ENCODE assay signal across 20 cellular contexts in the genomic region with DNA sequence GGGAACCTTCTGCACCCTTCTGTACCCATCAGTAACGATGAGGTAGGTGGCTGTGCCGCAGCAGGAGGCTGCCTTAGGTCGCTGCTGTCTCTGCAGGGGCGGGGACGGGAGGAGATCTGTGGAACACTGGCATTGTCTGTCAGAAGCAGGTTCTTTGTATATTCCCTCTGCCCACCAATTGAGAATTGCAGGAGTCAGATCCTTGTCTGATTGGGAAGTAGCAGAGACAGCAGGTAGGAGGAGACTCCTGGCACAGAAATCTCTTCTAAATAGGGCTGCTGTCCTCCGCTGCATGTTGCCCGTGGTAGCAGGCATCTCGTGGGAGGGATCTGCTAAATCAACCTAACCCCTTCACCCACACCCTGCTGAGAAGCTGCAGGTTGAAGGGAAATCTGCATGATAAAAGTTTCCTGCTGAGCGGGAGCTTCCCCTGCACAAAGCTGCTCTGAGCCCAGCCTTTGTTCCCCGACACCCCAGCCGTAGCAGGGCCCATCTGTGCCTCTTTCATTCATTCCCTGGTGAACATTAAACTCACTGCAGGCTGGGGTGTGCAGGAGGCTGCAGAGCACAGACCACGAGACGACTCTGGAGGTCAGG. TPM values are rescaled to one million over a fixed set of nuclear protein-coding genes. Genes with fewer than 3 reads are reported as not detected.
DNase-seq lines count a peak whose midpoint lies in the region; ATAC-seq, FAIRE-seq and TF ChIP-seq lines count a peak whose summit lies in the region.
"Had no signal": no experiment of that assay in that cellular context is flagged by ENCODE, and none has a peak within 500 bp of the region (broad histone marks: within the 10 kb centered on the region; RNA-seq: fewer than 3 reads in every experiment).

No MANE protein-coding gene starts in this region.

- peaks cover 9 to 33% (median 15%) of the 10 kb centered on the region in 4 experiments for H3K4me1 ChIP-seq in H1 (replicated peaks in 1 of 4; ENCODE audit: control insufficient read depth in 3 of 4, insufficient read depth in 4 of 4, low read length in 3 of 4)
- peaks cover 0 to 14% (median 0%) of the 10 kb centered on the region in 4 donors for H3K4me1 ChIP-seq in stomach
- no peaks in the 10 kb centered on the region for H3K4me1 ChIP-seq in right cardiac atrium (ENCODE audit: control insufficient read depth, insufficient read depth, low read length)
- H3K4me1 ChIP-seq: Caco-2, SJCRH30, transverse colon had no signal

- H2BK20ac ChIP-seq in H1 (ENCODE audit: low read length), result peak overlapping the region; percentile 82; the same call in 1 of the 2 replicates

- H3K27me3 ChIP-seq in H1 (replicated peaks in 1 of 4; ENCODE audit: control insufficient read depth in 3 of 4, extremely low read depth in 1 of 4, insufficient read depth in 3 of 4, low read length in 3 of 4) (no peaks in the 10 kb centered on the region), neural cell (ENCODE audit: insufficient read depth, low read depth, low read length) (no peaks in the 10 kb centered on the region), stomach (no peaks in the 10 kb centered on the region), right cardiac atrium (ENCODE audit: control insufficient read depth, insufficient read depth) (no peaks in the 10 kb centered on the region)
- H3K27me3 ChIP-seq: MG63, SJCRH30, transverse colon had no signal

- no peak overlapping the region for H3K14ac ChIP-seq in H1 (ENCODE audit: insufficient read length)

- H3K27ac ChIP-seq in H1 (ENCODE audit: low read depth, low read length) (peak overlapping the region; percentile 47), neural cell (ENCODE audit: low read length) (peak overlapping the region; percentile 53), stomach (no peak overlapping the region), right cardiac atrium (ENCODE audit: low read length) (no peak overlapping the region)
- H3K27ac ChIP-seq: SJCRH30, transverse colon had no signal

- H3F3A ChIP-seq in neural cell (ENCODE audit: insufficient read depth, low read length, poor library complexity, severe bottlenecking), result no peaks in the 10 kb centered on the region

- no peak overlapping the region for H3K23ac ChIP-seq in H1 (ENCODE audit: insufficient read length)

- peak; percentile 91 for FAIRE-seq in H1 (lab: Jason Lieb, UNC)
- FAIRE-seq: GM18507, HTR-8/SVneo, TTC549 had no signal

- no peaks in the 10 kb centered on the region for H4K20me1 ChIP-seq in H1 (replicated peaks in 1 of 2; ENCODE audit: control insufficient read depth in 1 of 2, insufficient read depth in 2 of 2, low read length in 2 of 2)
- H4K20me1 ChIP-seq in neural cell (ENCODE audit: insufficient read depth), result no peaks in the 10 kb centered on the region

- TF ChIP-seq CTCF in H1 (IDR thresholded peaks at IDR 0.05; ENCODE audit: control extremely low read depth in 1 of 3, insufficient read depth in 1 of 3, low read depth in 1 of 3, low read length in 3 of 3) (no peak), neural cell (IDR thresholded peaks at IDR 0.05; ENCODE audit: poor library complexity, severe bottlenecking) (no peak), stomach (IDR thresholded peaks at IDR 0.05) (no peak)

- TF ChIP-seq RAD21 in H1 (IDR thresholded peaks at IDR 0.05 in 1 of 2, conservative IDR thresholded peaks at IDR 0.05 in 1 of 2; ENCODE audit: low read depth in 2 of 2, low read length in 2 of 2) (0 out of 4 replicates have a peak, but pooled peaks of 1 of the 2 experiments have one; percentile 21), neural cell (conservative IDR thresholded peaks at IDR 0.05) (no peak)

- H3K9ac ChIP-seq in H1 (replicated peaks in 1 of 4; ENCODE audit: extremely low read depth in 1 of 4, low read depth in 3 of 4, low read length in 3 of 4), result 0 out of 7 replicates have a peak overlapping the region, but pooled peaks of 1 of the 4 experiments have one; percentile 5
- peak overlapping the region; percentile 32 for H3K9ac ChIP-seq in neural cell (ENCODE audit: low read length)

- H3K9me3 ChIP-seq in H1 (ENCODE audit: insufficient read depth in 2 of 2, low read depth in 1 of 2, low read length in 1 of 2), result no peaks in the 10 kb centered on the region
- H3K9me3 ChIP-seq in neural cell (ENCODE audit: low read length), result no peaks in the 10 kb centered on the region
- no peaks in the 10 kb centered on the region for H3K9me3 ChIP-seq in stomach
- no peaks in the 10 kb centered on the region for H3K9me3 ChIP-seq in right cardiac atrium (ENCODE audit: control insufficient read depth, low read length)
- H3K9me3 ChIP-seq: Caco-2, MG63, SJCRH30, transverse colon had no signal

- no peaks in the 10 kb centered on the region for H3K79me1 ChIP-seq in H1 (ENCODE audit: low read depth, low read length)

- no peaks in the 10 kb centered on the region for H3K9me2 ChIP-seq in neural cell (ENCODE audit: insufficient read depth, low read length)

- peaks cover 4% of the 10 kb centered on the region; the same call in 1 of the 2 replicates for H3K23me2 ChIP-seq in H1 (ENCODE audit: low read depth, low read length)

- peak overlapping the region; percentile 88 for H2BK5ac ChIP-seq in H1 (ENCODE audit: low read depth, low read length)

- DNase-seq in ELF-1 (ENCODE audit: low read depth, low spot score) (peak; percentile 98), NCI-H2227 (lab: John Stamatoyannopoulos, UW; ENCODE audit: unreplicated experiment) (peak; percentile 92), H1 (ENCODE audit: low read depth in 1 of 2, low spot score in 2 of 2) (peak; percentile 88 to 96), NCI-H1694 (lab: John Stamatoyannopoulos, UW) (no peak), stomach (no peak), right cardiac atrium (no peak), SW 1271 (lab: John Stamatoyannopoulos, UW) (no peak)
- DNase-seq: Caco-2; cerebellar nuclear complex; MG63; NCI-H446; nephron progenitor cell; SJCRH30; stimulated activated CD4-positive, alpha-beta T cell treated with anti-CD3 and anti-CD28 coated beads, Interleukin-2, amount 100 ng/mL, for 48 hours; stimulated activated CD8-positive, alpha-beta memory T cell treated with anti-CD3 and anti-CD28 coated beads, Interleukin-4, amount 100 ng/mL, for 48 hours; transverse colon had no signal

- H3K79me2 ChIP-seq in H1 (ENCODE audit: control insufficient read depth in 1 of 2, insufficient read depth in 2 of 2, low read length in 2 of 2), result peaks cover 0 to 21% of the 10 kb centered on the region in 2 experiments; a peak in 2 of 4 replicates
- H3K79me2 ChIP-seq in neural cell (replicated peaks; ENCODE audit: insufficient read depth, low read length), result no peaks in the 10 kb centered on the region

- peak overlapping the region; percentile 17; the same call in 1 of the 2 replicates for H2AK5ac ChIP-seq in H1 (ENCODE audit: low read depth, low read length)

- intact Hi-C loops in stomach (cut with DNase I; ENCODE audit: low total_unique reads), result no loop called here
- intact Hi-C loops in right cardiac atrium (cut with DNase I), result no loop called here

- H3K4me3 ChIP-seq in H1 (ENCODE audit: extremely low read depth in 1 of 4, insufficient read depth in 2 of 4, low read depth in 3 of 4, low read length in 4 of 4), result peak overlapping the region; percentile 22 to 43 (median 34); a peak in 7 of 8 replicates
- peak overlapping the region; percentile 33 for H3K4me3 ChIP-seq in neural cell (ENCODE audit: low read length)
- H3K4me3 ChIP-seq in stomach, result no peak overlapping the region
- H3K4me3 ChIP-seq in right cardiac atrium (ENCODE audit: low read length), result no peak overlapping the region
- H3K4me3 ChIP-seq: MG63, SJCRH30, transverse colon had no signal

- POLR2A ChIA-PET in H1 (lab: Charles Lee; ENCODE audit: partially characterized antibody), result interaction anchor here (1.0 to 15.9 kb wide), 6 partner anchors 10 to 536 kb away, joined by 3 to 252 read pairs (median 20); partner anchors contain the start of genes CELSR2, PSRC1 and SARS1

- no peak; a peak in 1 of 3 replicates for TF ChIP-seq POLR2A in H1 (IDR thresholded peaks at IDR 0.05; ENCODE audit: control extremely low read depth in 1 of 2, low read depth in 2 of 2, low read length in 2 of 2)
- no peak for TF ChIP-seq POLR2A in stomach (IDR thresholded peaks at IDR 0.05)

- H3K4ac ChIP-seq in H1 (replicated peaks; ENCODE audit: insufficient read length, low read depth, low read length), result no peak overlapping the region

- no peak overlapping the region for H3K56ac ChIP-seq in H1 (replicated peaks; ENCODE audit: insufficient read length, low read depth, low read length)

- no peak overlapping the region for H4K8ac ChIP-seq in H1 (ENCODE audit: extremely low read depth, insufficient read depth, low read length)

- H2BK12ac ChIP-seq in H1 (ENCODE audit: low read depth, low read length), result peak overlapping the region; percentile 52

- TF ChIP-seq EP300 in H1 (IDR thresholded peaks at IDR 0.05; ENCODE audit: borderline replicate concordance in 1 of 2, low read depth in 2 of 2, low read length in 2 of 2) (peak in 1 of 2 experiments; percentile 75; a peak in 1 of 3 replicates), neural cell (conservative IDR thresholded peaks at IDR 0.05; ENCODE audit: poor library complexity, severe bottlenecking) (no peak), stomach (IDR thresholded peaks at IDR 0.05) (no peak)

- peak overlapping the region; percentile 55 for H4K5ac ChIP-seq in H1 (ENCODE audit: insufficient read length, low read depth, low read length)

- no peak for ATAC-seq in right cardiac atrium

- H3K4me2 ChIP-seq in H1 (ENCODE audit: insufficient read depth in 1 of 2, low read depth in 2 of 2, low read length in 2 of 2), result peak overlapping the region; percentile 66 to 98
- H3K4me2 ChIP-seq in neural cell (ENCODE audit: low read length), result peak overlapping the region; percentile 17

- peaks cover 0 to 69% (median 20%) of the 10 kb centered on the region in 4 experiments; a peak in 6 of 8 replicates for H3K36me3 ChIP-seq in H1 (ENCODE audit: control insufficient read depth in 2 of 4, insufficient read depth in 4 of 4, low read length in 3 of 4)
- H3K36me3 ChIP-seq in neural cell (ENCODE audit: insufficient read depth, low read length), result peaks cover 7% of the 10 kb centered on the region
- H3K36me3 ChIP-seq in stomach, result peaks cover 63 to 94% (median 91%) of the 10 kb centered on the region in 4 donors

- CTCF ChIA-PET in H1 (lab: Charles Lee; ENCODE audit: partially characterized antibody), result interaction anchor here (3.2 to 28.7 kb wide), 3 partner anchors 12 to 27 kb away, joined by 43 to 651 read pairs (median 317); partner anchors contain the start of genes CELSR2 and SARS1

- peak overlapping the region; percentile 98 for H3K18ac ChIP-seq in H1 (ENCODE audit: extremely low read depth, low read length)

- H4K91ac ChIP-seq in H1 (replicated peaks; ENCODE audit: insufficient read length, low read length), result no peak overlapping the region

- no peak overlapping the region for H2BK120ac ChIP-seq in H1 (replicated peaks; ENCODE audit: low read depth, low read length)

- H2BK15ac ChIP-seq in H1 (ENCODE audit: low read length), result peak overlapping the region; percentile 61; the same call in 1 of the 2 replicates

- H2AFZ ChIP-seq in H1 (ENCODE audit: low read length), result no peak overlapping the region
- H2AFZ ChIP-seq in neural cell (ENCODE audit: low read depth, low read length), result no peak overlapping the region

- WGBS in H1 (ENCODE audit: extremely low coverage in 1 of 2, insufficient coverage in 1 of 2, insufficient read length in 1 of 2, insufficient replicate concordance in 2 of 2, low coverage in 1 of 2, low lambda C conversion rate in 2 of 2, missing lambda C conversion rate in 1 of 2), 2 experiments, result 4% methylated on average over 13 of the region's 13 CpGs; no CpG with 5 or more reads in 1 of the 2 experiments
- WGBS in stomach, 5 donors, result 70 to 83% (median 77%) methylated on average over 13 of the region's 13 CpGs
- WGBS in right cardiac atrium, result 72% methylated on average over 13 of the region's 13 CpGs

RNA-seq across cellular contexts. Expression of gene SARS1, which starts 15.9 kb away (rescaled TPM):
- 136 and 146 TPM in 2 replicates for total RNA-seq in H1 (2021; fragmentation: NEBNext Ultra II Directional; extraction: Animal tissue kit (Norgen Biotek cat#: 25700))
- polyA plus RNA-seq in H1 (2011; rRNA removed) (83.1 and 97.1 TPM in 2 replicates), neural cell (274 and 281 TPM in 2 replicates), stomach (100 to 1,000 TPM in 2 of 3 donors, 10 to 100 TPM in 1; 95.6 to 232 (median 100) TPM), right cardiac atrium (84.5 TPM)
- polyA plus RNA-seq in H1 (2011; cell fraction: cytosol; rRNA removed), result 145 TPM
- polyA plus RNA-seq in H1 (2011; cell fraction: nucleus; rRNA removed), result 134 TPM
- 150 to 162 TPM (median 155 TPM) in 4 replicates for polyA plus RNA-seq in H1 (2012, experiment 1 of 2)
- 71.7 TPM for polyA plus RNA-seq in H1 (2012, experiment 2 of 2)
- 89.1 TPM for polyA plus RNA-seq in H1 (2013, experiment 1 of 2)
- polyA plus RNA-seq in H1 (2013, experiment 2 of 2), result 87.4 TPM
- polyA minus RNA-seq in H1 (2011; rRNA and poly(A)+ RNA removed), result 87.1 and 97.9 TPM in 2 replicates
- 50.2 TPM for polyA minus RNA-seq in H1 (2011; cell fraction: cytosol; rRNA and poly(A)+ RNA removed)
- 67.5 TPM for polyA minus RNA-seq in H1 (2011; cell fraction: nucleus; rRNA and poly(A)+ RNA removed)
- polyA minus RNA-seq in neural cell, result 188 and 201 TPM in 2 replicates
- total RNA-seq in stomach (100 to 1,000 TPM in 4 of 5 donors, 10 to 100 TPM in 1; 80.8 to 127 (median 117) TPM), right cardiac atrium (100 to 1,000 TPM; 123 to 146 (median 135) TPM)

RNA-seq across cellular contexts. Expression of gene CELSR2, which starts 19.7 kb away (rescaled TPM):
- total RNA-seq in H1 (2021; fragmentation: NEBNext Ultra II Directional; extraction: Animal tissue kit (Norgen Biotek cat#: 25700)), result 27.7 and 28.0 TPM in 2 replicates
- polyA plus RNA-seq in H1 (2011; rRNA removed) (12.0 and 25.9 TPM in 2 replicates), neural cell (7.9 and 9.5 TPM in 2 replicates), stomach (1 to 10 TPM in 2 of 3 donors, under 1 TPM in 1; 0.76 to 8.7 (median 1.5) TPM), right cardiac atrium (16.0 TPM)
- 12.4 TPM for polyA plus RNA-seq in H1 (2011; cell fraction: cytosol; rRNA removed)
- 59.6 TPM for polyA plus RNA-seq in H1 (2011; cell fraction: nucleus; rRNA removed)
- 15.3 to 24.5 TPM (median 21.9 TPM) in 4 replicates for polyA plus RNA-seq in H1 (2012, experiment 1 of 2)
- polyA plus RNA-seq in H1 (2012, experiment 2 of 2), result 16.0 TPM
- 19.9 TPM for polyA plus RNA-seq in H1 (2013, experiment 1 of 2)
- 16.0 TPM for polyA plus RNA-seq in H1 (2013, experiment 2 of 2)
- 37.3 and 50.6 TPM in 2 replicates for polyA minus RNA-seq in H1 (2011; rRNA and poly(A)+ RNA removed)
- polyA minus RNA-seq in H1 (2011; cell fraction: cytosol; rRNA and poly(A)+ RNA removed), result 28.1 TPM
- polyA minus RNA-seq in H1 (2011; cell fraction: nucleus; rRNA and poly(A)+ RNA removed), result 39.4 TPM
- polyA minus RNA-seq in neural cell, result 54.3 and 59.2 TPM in 2 replicates
- total RNA-seq in stomach (10 to 100 TPM in 1 of 5 donors, 1 to 10 TPM in 4; 3.5 to 18.7 (median 7.2) TPM), right cardiac atrium (10 to 100 TPM; 19.1 to 33.2 (median 28.4) TPM)

RNA-seq across cellular contexts. Expression of gene PSRC1, which starts 53.3 kb away (rescaled TPM):
- 67.3 and 69.6 TPM in 2 replicates for total RNA-seq in H1 (2021; fragmentation: NEBNext Ultra II Directional; extraction: Animal tissue kit (Norgen Biotek cat#: 25700))
- polyA plus RNA-seq in H1 (2011; rRNA removed) (56.1 and 83.3 TPM in 2 replicates), neural cell (5.4 and 7.9 TPM in 2 replicates), stomach (10 to 100 TPM in 1 of 3 donors, 1 to 10 TPM in 2; 3.6 to 11.2 (median 4.1) TPM), right cardiac atrium (2.8 TPM)
- 61.4 TPM for polyA plus RNA-seq in H1 (2011; cell fraction: cytosol; rRNA removed)
- polyA plus RNA-seq in H1 (2011; cell fraction: nucleus; rRNA removed), result 94.4 TPM
- polyA plus RNA-seq in H1 (2012, experiment 1 of 2), result 49.1 to 60.0 TPM (median 56.5 TPM) in 4 replicates
- 58.9 TPM for polyA plus RNA-seq in H1 (2012, experiment 2 of 2)
- polyA plus RNA-seq in H1 (2013, experiment 1 of 2), result 54.5 TPM
- 53.3 TPM for polyA plus RNA-seq in H1 (2013, experiment 2 of 2)
- polyA minus RNA-seq in H1 (2011; rRNA and poly(A)+ RNA removed), result 16.6 and 25.5 TPM in 2 replicates
- 24.0 TPM for polyA minus RNA-seq in H1 (2011; cell fraction: cytosol; rRNA and poly(A)+ RNA removed)
- polyA minus RNA-seq in H1 (2011; cell fraction: nucleus; rRNA and poly(A)+ RNA removed), result 21.1 TPM
- 3.0 and 3.4 TPM in 2 replicates for polyA minus RNA-seq in neural cell
- total RNA-seq in stomach (10 to 100 TPM in 1 of 5 donors, 1 to 10 TPM in 1, under 1 TPM in 2, not detected in 1; 0.29 to 18.7 (median 1.7) TPM), right cardiac atrium (1 to 10 TPM; 1.6 to 4.6 (median 2.3) TPM)

Comparison
In these comparisons a context has a peak if more than half of its experiments do, and no peak if none do; other contexts are left out.
1. DNase-seq: peak in ELF-1 (single experiment), NCI-H2227 (single experiment) and H1 (2 of 2); none in NCI-H1694 (single experiment), stomach (single experiment), right cardiac atrium (0 of 3) and SW 1271 (0 of 2).
2. H3K27ac ChIP-seq: peak in H1 (single experiment) and neural cell (single experiment); none in stomach (0 of 5) and right cardiac atrium (single experiment).
3. H3K4me3 ChIP-seq: peak in H1 (4 of 4) and neural cell (single experiment); none in stomach (0 of 4) and right cardiac atrium (single experiment).